ENCODE assay signal across 8 cellular contexts in the genomic region with DNA sequence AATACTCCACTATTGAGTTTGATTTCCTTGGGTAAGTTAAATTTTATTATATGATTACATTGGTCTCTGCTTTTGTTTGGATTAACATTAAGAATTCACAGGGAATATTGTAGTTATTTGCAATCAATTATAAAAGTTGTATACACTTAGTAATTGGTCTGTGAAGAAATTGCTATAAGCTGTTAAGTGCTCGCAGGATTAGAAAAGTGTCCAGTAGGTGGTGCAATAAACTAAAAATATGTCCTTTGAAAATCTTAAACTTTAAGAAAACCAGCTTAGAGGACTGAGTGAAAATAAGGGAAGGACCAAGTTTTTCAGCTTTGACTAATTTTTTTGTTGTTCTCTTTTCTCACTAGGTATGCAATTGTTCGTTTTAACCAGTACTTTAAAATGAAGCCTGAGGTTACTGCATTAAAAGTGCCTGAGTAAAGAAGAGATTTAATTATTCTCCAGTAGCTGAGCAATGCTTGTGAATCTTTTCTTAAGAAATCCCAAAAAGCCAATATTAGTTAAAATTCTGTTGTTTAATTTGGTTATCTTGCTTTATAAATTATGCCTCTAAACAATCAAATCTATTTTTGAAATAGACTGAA. TPM values are rescaled to one million over a fixed set of nuclear protein-coding genes. Genes with fewer than 3 reads are reported as not detected.
A peak's percentile ranks its signal among the peaks of the same experiment; 100 is the strongest.
DNase-seq lines count a peak whose midpoint lies in the region; ATAC-seq, FAIRE-seq and TF ChIP-seq lines count a peak whose summit lies in the region.

No MANE protein-coding gene starts in this region.

- TF ChIP-seq CTCF in GM12865 (IDR thresholded peaks at IDR 0.05; ENCODE audit: insufficient read depth, low read depth, low read length, missing control alignments): peak; percentile 53

- DNase-seq in GM12865 (ENCODE audit: low read depth) (peak; percentile 54), OCI-M1 (lab: John Stamatoyannopoulos, UW) (peak; percentile 77), erythroblast (lab: John Stamatoyannopoulos, UW) (peak; percentile 39 to 50), renal cortical epithelial cell (ENCODE audit: low read depth) (peak; percentile 70)
- no peak for DNase-seq in activated naive CD4-positive, alpha-beta T cell treated with anti-CD3 and anti-CD28 coated beads, Interleukin-2, amount 50 U/mL, for 72 hours (ENCODE audit: low spot score in 2 of 2)

- no peak overlapping the region for H3K27ac Mint-ChIP-seq in activated naive CD4-positive, alpha-beta T cell treated with anti-CD3 and anti-CD28 coated beads, Interleukin-2, amount 50 U/mL, for 72 hours

- no peak for TF ChIP-seq POLR2A in erythroblast (IDR thresholded peaks at IDR 0.05; ENCODE audit: low read length)

- FAIRE-seq in A204.1 (lab: Jason Lieb, UNC): peak; percentile 95

- H3K36me3 Mint-ChIP-seq in activated naive CD4-positive, alpha-beta T cell treated with anti-CD3 and anti-CD28 coated beads, Interleukin-2, amount 50 U/mL, for 72 hours: peaks cover 0 to 6% of the 10 kb centered on the region in 2 donors

- ATAC-seq in HG03175 (IDR thresholded peaks at IDR 0.05; ENCODE audit: unreplicated experiment) (peak; percentile 38), HG02840 (IDR thresholded peaks at IDR 0.05; ENCODE audit: low FRiP score, unreplicated experiment) (no peak)
- no peak for ATAC-seq in activated naive CD4-positive, alpha-beta T cell treated with anti-CD3 and anti-CD28 coated beads, Interleukin-2, amount 50 U/mL, for 72 hours

- H3K9me3 Mint-ChIP-seq in activated naive CD4-positive, alpha-beta T cell treated with anti-CD3 and anti-CD28 coated beads, Interleukin-2, amount 50 U/mL, for 72 hours: no peaks in the 10 kb centered on the region

- H3K4me3 ChIP-seq in GM12865 (ENCODE audit: low read depth, low read length): no peak overlapping the region

RNA-seq across cellular contexts. Expression of a gene that starts 59.7 kb away (rescaled TPM):
- 24.0 and 53.9 TPM in 2 replicates for total RNA-seq in renal cortical epithelial cell
- total RNA-seq in activated naive CD4-positive, alpha-beta T cell treated with anti-CD3 and anti-CD28 coated beads, Interleukin-2, amount 50 U/mL, for 72 hours: 10 to 100 TPM; 66.5 to 67.2 TPM

Comparison
In these comparisons a context has a peak if more than half of its experiments do, and no peak if none do; other contexts are left out.
1. DNase-seq: peak in GM12865 (single experiment), OCI-M1 (single experiment), erythroblast (2 of 2) and renal cortical epithelial cell (single experiment); none in activated naive CD4-positive, alpha-beta T cell treated with anti-CD3 and anti-CD28 coated beads, Interleukin-2, amount 50 U/mL, for 72 hours (0 of 2).